In the genomic region with DNA sequence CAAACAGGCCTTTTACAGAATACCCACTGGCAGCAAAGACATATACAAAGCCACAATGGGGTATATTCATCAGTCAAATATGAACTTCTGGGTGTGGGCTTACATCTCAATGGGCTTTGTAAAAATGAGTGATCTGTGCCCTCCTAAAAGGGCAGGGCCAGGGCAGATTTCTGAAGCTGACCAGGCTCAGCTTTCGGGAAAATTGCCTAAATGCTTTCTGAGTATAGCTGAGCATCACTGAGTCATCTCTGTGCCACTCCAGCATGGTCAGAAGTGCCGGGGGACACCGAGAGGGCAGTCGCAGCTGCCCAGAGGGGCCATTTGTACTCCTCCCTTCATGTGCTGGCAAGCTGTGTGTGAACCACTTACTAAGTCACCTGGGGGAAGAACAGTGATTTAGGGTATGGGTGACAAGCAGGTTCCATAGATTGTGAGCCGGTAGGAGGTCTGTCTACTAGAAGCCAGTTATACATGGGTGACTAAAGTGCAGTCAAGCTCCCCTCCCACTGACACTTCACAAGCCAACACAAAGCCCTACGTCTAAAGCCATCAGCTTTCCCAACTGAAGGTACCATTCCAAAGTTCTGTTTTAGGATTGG, we compare ENCODE assay signal across 10 cellular contexts.
DNase-seq lines count a peak whose midpoint lies in the region; ATAC-seq, FAIRE-seq and TF ChIP-seq lines count a peak whose summit lies in the region.
"Had no signal": no experiment of that assay in that cellular context is flagged by ENCODE, and none has a peak within 500 bp of the region (broad histone marks: within the 10 kb centered on the region; RNA-seq: fewer than 3 reads in every experiment).

No MANE protein-coding gene starts in this region.

- H3K27me3 Mint-ChIP-seq in naive thymus-derived CD8-positive, alpha-beta T cell, result no peaks in the 10 kb centered on the region
- H3K27me3 Mint-ChIP-seq in progenitor cell of endocrine pancreas, result peaks cover 87% of the 10 kb centered on the region

- TF ChIP-seq RAD21 in GM12878 (IDR thresholded peaks at IDR 0.05; ENCODE audit: insufficient read depth, low read depth, low read length), result no peak

- SMC1A ChIA-PET in GM12878 (lab: Charles Lee; ENCODE audit: uncharacterized antibody, unreplicated experiment), result interaction anchor here (0.6 to 1.6 kb wide), 6 partner anchors 15 to 262 kb away, joined by 3 to 6 read pairs (median 3); no protein-coding TSS in a partner anchor

- TF ChIP-seq POLR2A in GM12878 (IDR thresholded peaks at IDR 0.05; ENCODE audit: low read depth, low read length), result no peak

- H3K79me2 ChIP-seq in GM12878 (ENCODE audit: control insufficient read depth, insufficient read depth, low read length), result no peaks in the 10 kb centered on the region

- peak overlapping the region in 4 of 11 experiments; percentile 18 to 53 (median 33); a peak in 6 of 22 replicates for H3K27ac ChIP-seq in BLaER1 treated with 17β-estradiol and CSF1 and Interleukin-3, amounts not matched to agents 10 nM and 100 nM
- H3K27ac ChIP-seq in GM12878 (ENCODE audit: control insufficient read depth, insufficient read depth), result no peak overlapping the region
- no peak overlapping the region for H3K27ac ChIP-seq in ascending aorta

- no peaks in the 10 kb centered on the region for H4K20me1 ChIP-seq in BLaER1 treated with 17β-estradiol and CSF1 and Interleukin-3, amounts not matched to agents 10 nM and 100 nM
- no peaks in the 10 kb centered on the region for H4K20me1 ChIP-seq in GM12878 (ENCODE audit: control insufficient read depth, insufficient read depth)

- H3K27me3 ChIP-seq in BLaER1 treated with 17β-estradiol and CSF1 and Interleukin-3, amounts not matched to agents 10 nM and 100 nM, result no peaks in the 10 kb centered on the region
- no peaks in the 10 kb centered on the region for H3K27me3 ChIP-seq in GM12878 (replicated peaks in 1 of 2; ENCODE audit: control insufficient read depth in 2 of 2, insufficient read depth in 2 of 2, low read length in 1 of 2)
- no peaks in the 10 kb centered on the region for H3K27me3 ChIP-seq in ascending aorta

- FAIRE-seq in HTR-8/SVneo (lab: Jason Lieb, UNC), result no peak
- FAIRE-seq in GM12878 (lab: Jason Lieb, UNC), result no peak
- FAIRE-seq: bronchial epithelial cell had no signal

- RAD21 ChIA-PET in GM12878 (lab: Charles Lee; ENCODE audit: unreplicated experiment), result interaction anchor here (0.9 to 1.9 kb wide), 2 partner anchors 88 to 334 kb away, joined by 3 to 6 read pairs; no protein-coding TSS in a partner anchor

- H3K27ac Mint-ChIP-seq in naive thymus-derived CD8-positive, alpha-beta T cell, result peak overlapping the region in 6 of 10 donors; percentile 7 to 89 (median 22)
- H3K27ac Mint-ChIP-seq in progenitor cell of endocrine pancreas, result no peak overlapping the region

- H3K4me3 ChIP-seq in BLaER1 treated with 17β-estradiol and CSF1 and Interleukin-3, amounts not matched to agents 10 nM and 100 nM, result peak overlapping the region in 1 of 10 experiments; percentile 30; a peak in 1 of 20 replicates
- H3K4me3 ChIP-seq in GM12878 (no peak overlapping the region), ascending aorta (no peak overlapping the region)

- peak overlapping the region in 1 of 11 experiments; percentile 6; a peak in 1 of 22 replicates for H3K9ac ChIP-seq in BLaER1 treated with 17β-estradiol and CSF1 and Interleukin-3, amounts not matched to agents 10 nM and 100 nM
- no peak overlapping the region for H3K9ac ChIP-seq in GM12878 (ENCODE audit: control insufficient read depth, insufficient read depth, low read length)

- peaks cover 32 to 52% (median 44%) of the 10 kb centered on the region in 4 donors for H3K4me1 Mint-ChIP-seq in naive thymus-derived CD8-positive, alpha-beta T cell
- H3K4me1 Mint-ChIP-seq in progenitor cell of endocrine pancreas (ENCODE audit: low read depth), result peaks cover 2% of the 10 kb centered on the region

- H2AFZ ChIP-seq in GM12878 (ENCODE audit: control insufficient read depth, low read depth, low read length), result no peak overlapping the region

- H3K9me3 ChIP-seq in BLaER1 treated with 17β-estradiol and CSF1 and Interleukin-3, amounts not matched to agents 10 nM and 100 nM (replicated peaks in 1 of 11), result peaks cover 0 to 19% (median 4%) of the 10 kb centered on the region in 11 experiments; a peak in 5 of 22 replicates
- H3K9me3 ChIP-seq in GM12878 (replicated peaks; ENCODE audit: control insufficient read depth, insufficient read depth, low read length) (no peaks in the 10 kb centered on the region), ascending aorta (no peaks in the 10 kb centered on the region)

- TF ChIP-seq EP300 in GM12878 (IDR thresholded peaks at IDR 0.05; ENCODE audit: borderline replicate concordance in 1 of 2, control insufficient read depth in 1 of 2, low read depth in 2 of 2, low read length in 2 of 2), result no peak

- POLR2A ChIA-PET in GM12878 (lab: Charles Lee), result no interaction called here
- POLR2A ChIA-PET in naive thymus-derived CD8-positive, alpha-beta T cell (lab: Charles Lee), result interaction anchor here (0.8 kb wide), 1 partner anchor 32 kb away, joined by 3 read pairs; no protein-coding TSS in a partner anchor

- no peaks in the 10 kb centered on the region for H3K36me3 ChIP-seq in BLaER1 treated with 17β-estradiol and CSF1 and Interleukin-3, amounts not matched to agents 10 nM and 100 nM
- H3K36me3 ChIP-seq in GM12878 (ENCODE audit: control insufficient read depth in 2 of 2, insufficient read depth in 2 of 2, low read length in 1 of 2), result no peaks in the 10 kb centered on the region
- H3K36me3 ChIP-seq in ascending aorta, result no peaks in the 10 kb centered on the region

- H3K4me3 Mint-ChIP-seq in naive thymus-derived CD8-positive, alpha-beta T cell, result peak overlapping the region in 1 of 10 donors; percentile 29
- H3K4me3 Mint-ChIP-seq in progenitor cell of endocrine pancreas (ENCODE audit: low read depth), result no peak overlapping the region

- H3K4me2 ChIP-seq in BLaER1 treated with 17β-estradiol and CSF1 and Interleukin-3, amounts not matched to agents 10 nM and 100 nM, result peak overlapping the region; percentile 74 to 90 (median 86)
- H3K4me2 ChIP-seq in GM12878 (ENCODE audit: control insufficient read depth, insufficient read depth), result no peak overlapping the region

- 2% methylated on average over 6 of the region's 6 CpGs for WGBS in GM12878 (ENCODE audit: insufficient coverage, insufficient replicate concordance, low lambda C conversion rate, missing lambda C conversion rate)

- TF ChIP-seq CTCF in GM12878 (IDR thresholded peaks at IDR 0.05 in 2 of 3, conservative IDR thresholded peaks at IDR 0.05 in 1 of 3; ENCODE audit: control insufficient read depth in 2 of 3, extremely low read depth in 1 of 3, insufficient read depth in 1 of 3, low read depth in 3 of 3, low read length in 3 of 3) (no peak), ascending aorta (IDR thresholded peaks at IDR 0.05) (no peak), progenitor cell of endocrine pancreas (IDR thresholded peaks at IDR 0.05; ENCODE audit: unreplicated experiment) (no peak)

- no TSS peak for BruUV-seq in GM12878 (replicated peaks; lab: Mats Ljungman, UMichigan)

- CTCF ChIA-PET in GM12878 (lab: Yijun Ruan, JAX), result interaction anchor here (1.0 to 1.6 kb wide), 4 partner anchors 11 to 262 kb away, joined by 3 to 4 read pairs (median 4); no protein-coding TSS in a partner anchor

- in situ Hi-C loops in GM12878 (cut with MboI), result no loop called here

- H3K36me3 Mint-ChIP-seq in naive thymus-derived CD8-positive, alpha-beta T cell, result no peaks in the 10 kb centered on the region
- H3K36me3 Mint-ChIP-seq in progenitor cell of endocrine pancreas (ENCODE audit: insufficient read depth), result no peaks in the 10 kb centered on the region

- H3K9me3 Mint-ChIP-seq in naive thymus-derived CD8-positive, alpha-beta T cell, result peaks cover 0 to 6% (median 0%) of the 10 kb centered on the region in 9 donors
- no peaks in the 10 kb centered on the region for H3K9me3 Mint-ChIP-seq in progenitor cell of endocrine pancreas (ENCODE audit: low read depth)

- H3K4me1 ChIP-seq in BLaER1 treated with 17β-estradiol and CSF1 and Interleukin-3, amounts not matched to agents 10 nM and 100 nM, result peaks cover 32 to 66% (median 42%) of the 10 kb centered on the region in 10 experiments
- H3K4me1 ChIP-seq in GM12878 (ENCODE audit: control insufficient read depth, insufficient read depth, low read length) (peaks cover 8% of the 10 kb centered on the region; the same call in 1 of the 2 replicates), ascending aorta (no peaks in the 10 kb centered on the region)

- DNase-seq in HTR-8/SVneo (ENCODE audit: insufficient read length, low spot score), result peak; percentile 13
- no peak for DNase-seq in GM12878 (ENCODE audit: low read depth, low spot score)
- DNase-seq in naive thymus-derived CD8-positive, alpha-beta T cell, result no peak
- no peak for DNase-seq in ascending aorta (ENCODE audit: low spot score in 2 of 2)
- DNase-seq in stimulated activated CD4-positive, alpha-beta T cell treated with anti-CD3 and anti-CD28 coated beads, Interleukin-12 subunit alpha, Interleukin-12 subunit beta, amount 100 ng/mL, for 4 hours, result no peak
- no peak for DNase-seq in dedifferentiated amniotic fluid mesenchymal stem cell (ENCODE audit: extremely low spot score)
- no peak for DNase-seq in progenitor cell of endocrine pancreas (ENCODE audit: low spot score, unreplicated experiment)
- DNase-seq: NCI-H1436 treated with DMSO at 0.1 percent for 48 hours had no signal

- ATAC-seq in GM12878, result peak; percentile 41
- ATAC-seq in naive thymus-derived CD8-positive, alpha-beta T cell, result no peak

- intact Hi-C loops in GM12878 (cut with micrococcal nuclease; ENCODE audit: unreplicated experiment), result no loop called here
- intact Hi-C loops in ascending aorta (cut with DNase I), result no loop called here

TF ChIP-seq in GM12878, 131 proteins besides CTCF, POLR2A, EP300 and RAD21:
- no peak for TF ChIP-seq SUZ12 (IDR thresholded peaks at IDR 0.05; ENCODE audit: unreplicated experiment)
- no peak for TF ChIP-seq FOXM1 (IDR thresholded peaks at IDR 0.05; ENCODE audit: low read depth, low read length)
- TF ChIP-seq SP1 (IDR thresholded peaks at IDR 0.05; ENCODE audit: low read depth, low read length), result no peak
- no peak for TF ChIP-seq TBL1XR1 (IDR thresholded peaks at IDR 0.05; ENCODE audit: low read depth, low read length)
- TF ChIP-seq, protein P1, sequence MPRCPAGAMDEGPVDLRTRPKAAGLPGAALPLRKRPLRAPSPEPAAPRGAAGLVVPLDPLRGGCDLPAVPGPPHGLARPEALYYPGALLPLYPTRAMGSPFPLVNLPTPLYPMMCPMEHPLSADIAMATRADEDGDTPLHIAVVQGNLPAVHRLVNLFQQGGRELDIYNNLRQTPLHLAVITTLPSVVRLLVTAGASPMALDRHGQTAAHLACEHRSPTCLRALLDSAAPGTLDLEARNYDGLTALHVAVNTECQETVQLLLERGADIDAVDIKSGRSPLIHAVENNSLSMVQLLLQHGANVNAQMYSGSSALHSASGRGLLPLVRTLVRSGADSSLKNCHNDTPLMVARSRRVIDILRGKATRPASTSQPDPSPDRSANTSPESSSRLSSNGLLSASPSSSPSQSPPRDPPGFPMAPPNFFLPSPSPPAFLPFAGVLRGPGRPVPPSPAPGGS (IDR thresholded peaks at IDR 0.05; ENCODE audit: borderline replicate concordance, insufficient read depth, low read depth, low read length, poor library complexity, severe bottlenecking), result peak; percentile 15
- no peak for TF ChIP-seq CREB1 (IDR thresholded peaks at IDR 0.05; ENCODE audit: low read depth)
